Comparison of ENCODE assay signal across 29 cellular contexts in genomic region chr17:248337-249235, GRCh38.
DNase-seq lines count a peak whose midpoint lies in the region; ATAC-seq and TF ChIP-seq lines count a peak whose summit lies in the region.
"Had no signal": no experiment of that assay in that cellular context is flagged by ENCODE, and none has a peak within 500 bp of the region (broad histone marks: within the 10 kb centered on the region; RNA-seq: fewer than 3 reads in every experiment).

No MANE protein-coding gene starts in this region.

- 82 to 86% methylated on average over 9 of the region's 9 CpGs for WGBS in sigmoid colon, 2 donors

- no peak for ATAC-seq in activated T-cell treated with anti-CD3 and anti-CD28 coated beads, Interleukin-2, amount 50 U/mL, for 4 hours
- no peak for ATAC-seq in activated T-cell treated with anti-CD3 and anti-CD28 coated beads, Interleukin-2, amount 50 U/mL, for 72 hours (replicated peaks in 1 of 2)
- ATAC-seq in left lobe of liver, result no peak
- no peak for ATAC-seq in GM19351 (IDR thresholded peaks at IDR 0.05; ENCODE audit: unreplicated experiment)
- no peak for ATAC-seq in GM21447 (IDR thresholded peaks at IDR 0.05; ENCODE audit: unreplicated experiment)
- ATAC-seq: activated T-helper 17 cell treated with anti-CD3 and anti-CD28 coated beads, Interleukin-2, amount 50 U/mL, for 72 hours; naive thymus-derived CD8-positive, alpha-beta T cell; Panc1; stimulated activated naive B cell treated with anti-CD40 and anti-IgM and Interleukin-4, amounts not matched to agents 10 μg/mL and 1 μg/mL and 100 μg/mL, for 72 hours had no signal

- H3K9me3 ChIP-seq in BLaER1 treated with 17β-estradiol and CSF1 and Interleukin-3, amounts not matched to agents 10 nM and 100 nM (replicated peaks in 1 of 11), result no peaks in the 10 kb centered on the region
- no peaks in the 10 kb centered on the region for H3K9me3 ChIP-seq in sigmoid colon
- H3K9me3 ChIP-seq: esophagus squamous epithelium, HAP-1, SJCRH30 had no signal

- TF ChIP-seq CTCF in sigmoid colon (IDR thresholded peaks at IDR 0.05), result no peak

- TF ChIP-seq POLR2A in sigmoid colon (IDR thresholded peaks at IDR 0.05), result no peak

- TF ChIP-seq EP300 in sigmoid colon (IDR thresholded peaks at IDR 0.05), result no peak

- no peak overlapping the region for H3K4me3 ChIP-seq in BLaER1 treated with 17β-estradiol and CSF1 and Interleukin-3, amounts not matched to agents 10 nM and 100 nM
- no peak overlapping the region for H3K4me3 ChIP-seq in sigmoid colon
- H3K4me3 ChIP-seq: esophagus squamous epithelium, HAP-1, hepatocyte, SJCRH30 had no signal

- DNase-seq in activated T-cell treated with anti-CD3 and anti-CD28 coated beads, Interleukin-2, amount 50 U/mL, for 4 hours, result peak; percentile 0
- no peak for DNase-seq in activated T-cell treated with anti-CD3 and anti-CD28 coated beads, Interleukin-2, amount 50 U/mL, for 72 hours
- DNase-seq in left lobe of liver (ENCODE audit: low spot score) (peak; percentile 48), sigmoid colon (peak; percentile 42), NCI-H2107 (lab: John Stamatoyannopoulos, UW) (no peak)
- DNase-seq: activated CD4-positive, alpha-beta T cell treated with anti-CD3 and anti-CD28 coated beads, Interleukin-2, amount 50 U/mL, for 4 hours; AML-193; esophagus squamous epithelium; foreskin melanocyte; NCI-H1092 treated with DMSO at 0.1 percent for 48 hours; NCI-H187 treated with DMSO at 0.1 percent for 48 hours; NCI-H526 treated with DMSO at 0.1 percent for 48 hours; retina; SJCRH30; stimulated activated CD4-positive, alpha-beta T cell treated with anti-CD3 and anti-CD28 coated beads, Interleukin-12 subunit alpha, Interleukin-12 subunit beta, amount 100 ng/mL, for 4 hours; stimulated activated CD4-positive, alpha-beta T cell treated with anti-CD3 and anti-CD28 coated beads, Interleukin-4, amount 100 ng/mL, for 4 hours; stimulated activated naive B cell treated with anti-CD40 and anti-IgM and Interleukin-4, amounts not matched to agents 10 μg/mL and 1 μg/mL and 100 μg/mL, for 72 hours; T1000 had no signal

- no peaks in the 10 kb centered on the region for H3K27me3 Mint-ChIP-seq in activated T-cell treated with anti-CD3 and anti-CD28 coated beads, Interleukin-2, amount 50 U/mL, for 4 hours (ENCODE audit: low read depth)
- no peaks in the 10 kb centered on the region for H3K27me3 Mint-ChIP-seq in activated T-cell treated with anti-CD3 and anti-CD28 coated beads, Interleukin-2, amount 50 U/mL, for 72 hours (ENCODE audit: low read depth)
- H3K27me3 Mint-ChIP-seq: activated T-helper 17 cell treated with anti-CD3 and anti-CD28 coated beads, Interleukin-2, amount 50 U/mL, for 72 hours; IgD-negative memory B cell; naive thymus-derived CD8-positive, alpha-beta T cell had no signal

- H4K20me1 ChIP-seq in BLaER1 treated with 17β-estradiol and CSF1 and Interleukin-3, amounts not matched to agents 10 nM and 100 nM, result peaks cover 0 to 15% (median 0%) of the 10 kb centered on the region in 11 experiments; a peak in 5 of 22 replicates

- peaks cover 0 to 12% (median 5%) of the 10 kb centered on the region in 11 experiments; a peak in 7 of 22 replicates for H3K36me3 ChIP-seq in BLaER1 treated with 17β-estradiol and CSF1 and Interleukin-3, amounts not matched to agents 10 nM and 100 nM
- no peaks in the 10 kb centered on the region for H3K36me3 ChIP-seq in sigmoid colon
- H3K36me3 ChIP-seq: HAP-1, SJCRH30 had no signal

- H3K27ac ChIP-seq in BLaER1 treated with 17β-estradiol and CSF1 and Interleukin-3, amounts not matched to agents 10 nM and 100 nM, result no peak overlapping the region
- H3K27ac ChIP-seq in sigmoid colon, result no peak overlapping the region
- H3K27ac ChIP-seq: hepatocyte, SJCRH30, WERI-Rb-1 had no signal

- H3K9ac ChIP-seq in BLaER1 treated with 17β-estradiol and CSF1 and Interleukin-3, amounts not matched to agents 10 nM and 100 nM, result peak overlapping the region in 2 of 11 experiments; percentile 24 to 41; a peak in 1 of 22 replicates

- H3K36me3 Mint-ChIP-seq in activated T-cell treated with anti-CD3 and anti-CD28 coated beads, Interleukin-2, amount 50 U/mL, for 4 hours (ENCODE audit: insufficient read depth), result peaks cover 2% of the 10 kb centered on the region
- peaks cover 0 to 5% of the 10 kb centered on the region in 2 donors for H3K36me3 Mint-ChIP-seq in activated T-cell treated with anti-CD3 and anti-CD28 coated beads, Interleukin-2, amount 50 U/mL, for 72 hours (ENCODE audit: insufficient read depth in 2 of 2)
- H3K36me3 Mint-ChIP-seq: IgD-negative memory B cell; naive thymus-derived CD8-positive, alpha-beta T cell; stimulated activated naive B cell treated with anti-CD40 and anti-IgM and Interleukin-4, amounts not matched to agents 10 μg/mL and 1 μg/mL and 100 μg/mL, for 72 hours had no signal

- no peak overlapping the region for H3K27ac Mint-ChIP-seq in activated T-cell treated with anti-CD3 and anti-CD28 coated beads, Interleukin-2, amount 50 U/mL, for 72 hours
- H3K27ac Mint-ChIP-seq: activated T-helper 17 cell treated with anti-CD3 and anti-CD28 coated beads, Interleukin-2, amount 50 U/mL, for 72 hours; IgD-negative memory B cell; mesothelial cell of epicardium; stimulated activated naive B cell treated with anti-CD40 and anti-IgM and Interleukin-4, amounts not matched to agents 10 μg/mL and 1 μg/mL and 100 μg/mL, for 72 hours had no signal

- no peak overlapping the region for H3K4me3 Mint-ChIP-seq in activated T-cell treated with anti-CD3 and anti-CD28 coated beads, Interleukin-2, amount 50 U/mL, for 4 hours
- H3K4me3 Mint-ChIP-seq in activated T-cell treated with anti-CD3 and anti-CD28 coated beads, Interleukin-2, amount 50 U/mL, for 72 hours, result no peak overlapping the region
- H3K4me3 Mint-ChIP-seq: activated T-helper 17 cell treated with anti-CD3 and anti-CD28 coated beads, Interleukin-2, amount 50 U/mL, for 72 hours; IgD-negative memory B cell; mesothelial cell of epicardium; naive thymus-derived CD8-positive, alpha-beta T cell; stimulated activated naive B cell treated with anti-CD40 and anti-IgM and Interleukin-4, amounts not matched to agents 10 μg/mL and 1 μg/mL and 100 μg/mL, for 72 hours had no signal

- no peaks in the 10 kb centered on the region for H3K9me3 Mint-ChIP-seq in activated T-cell treated with anti-CD3 and anti-CD28 coated beads, Interleukin-2, amount 50 U/mL, for 4 hours
- no peaks in the 10 kb centered on the region for H3K9me3 Mint-ChIP-seq in activated T-cell treated with anti-CD3 and anti-CD28 coated beads, Interleukin-2, amount 50 U/mL, for 72 hours
- H3K9me3 Mint-ChIP-seq: mesothelial cell of epicardium; stimulated activated naive B cell treated with anti-CD40 and anti-IgM and Interleukin-4, amounts not matched to agents 10 μg/mL and 1 μg/mL and 100 μg/mL, for 72 hours had no signal

- intact Hi-C loops in sigmoid colon (cut with DNase I), result no loop called here

- peaks cover 6 to 16% (median 12%) of the 10 kb centered on the region in 10 experiments; a peak in 19 of 20 replicates for H3K4me1 ChIP-seq in BLaER1 treated with 17β-estradiol and CSF1 and Interleukin-3, amounts not matched to agents 10 nM and 100 nM
- H3K4me1 ChIP-seq in sigmoid colon, result no peaks in the 10 kb centered on the region
- H3K4me1 ChIP-seq: esophagus squamous epithelium, HAP-1, SJCRH30 had no signal

- H3K27me3 ChIP-seq in BLaER1 treated with 17β-estradiol and CSF1 and Interleukin-3, amounts not matched to agents 10 nM and 100 nM, result no peaks in the 10 kb centered on the region
- H3K27me3 ChIP-seq in sigmoid colon, result no peaks in the 10 kb centered on the region
- H3K27me3 ChIP-seq: esophagus squamous epithelium, hepatocyte, SJCRH30 had no signal

- H3K4me2 ChIP-seq in BLaER1 treated with 17β-estradiol and CSF1 and Interleukin-3, amounts not matched to agents 10 nM and 100 nM, result peak overlapping the region in 8 of 11 experiments; percentile 34 to 56 (median 42); a peak in 12 of 22 replicates
- H3K4me2 ChIP-seq: hepatocyte had no signal

- no peaks in the 10 kb centered on the region for H3K4me1 Mint-ChIP-seq in activated T-cell treated with anti-CD3 and anti-CD28 coated beads, Interleukin-2, amount 50 U/mL, for 4 hours (ENCODE audit: low read depth)
- H3K4me1 Mint-ChIP-seq in activated T-cell treated with anti-CD3 and anti-CD28 coated beads, Interleukin-2, amount 50 U/mL, for 72 hours (ENCODE audit: low read depth), result no peaks in the 10 kb centered on the region
- H3K4me1 Mint-ChIP-seq: IgD-negative memory B cell, mesothelial cell of epicardium had no signal

Comparison
In these comparisons a context has a peak if more than half of its experiments do, and no peak if none do; other contexts are left out.
1. DNase-seq: peak in activated T-cell treated with anti-CD3 and anti-CD28 coated beads, Interleukin-2, amount 50 U/mL, for 4 hours (single experiment), left lobe of liver (single experiment) and sigmoid colon (single experiment); none in activated T-cell treated with anti-CD3 and anti-CD28 coated beads, Interleukin-2, amount 50 U/mL, for 72 hours (0 of 2) and NCI-H2107 (single experiment).